In the genomic region with DNA sequence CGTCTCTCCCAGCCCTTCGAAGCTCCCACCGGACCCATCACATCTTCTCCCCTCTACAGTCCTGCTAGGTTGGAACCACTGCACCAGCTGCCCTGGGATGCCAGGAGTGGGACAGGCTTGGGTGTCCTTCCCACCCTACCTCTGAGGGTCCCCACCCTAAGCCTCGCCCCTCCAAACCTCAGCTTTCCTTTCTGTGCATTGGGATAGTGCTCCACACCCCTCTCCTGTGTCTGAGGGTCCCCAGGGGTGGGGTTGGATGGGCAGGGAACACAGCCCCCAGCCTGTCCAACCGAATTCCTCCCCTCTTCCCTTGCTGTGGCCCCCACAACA, we compare ENCODE assay signal across 8 cellular contexts. TPM values are rescaled to one million over a fixed set of nuclear protein-coding genes. Genes with fewer than 3 reads are reported as not detected.
DNase-seq lines count a peak whose midpoint lies in the region; ATAC-seq, FAIRE-seq and TF ChIP-seq lines count a peak whose summit lies in the region.

No MANE protein-coding gene starts in this region.

- no peak for FAIRE-seq in GM12878 (lab: Jason Lieb, UNC)

- H3K36me3 Mint-ChIP-seq in activated naive CD4-positive, alpha-beta T cell treated with anti-CD3 and anti-CD28 coated beads, Interleukin-2, amount 50 U/mL, for 24 hours: no peaks in the 10 kb centered on the region
- no peaks in the 10 kb centered on the region for H3K36me3 Mint-ChIP-seq in type B pancreatic cell

- CTCF ChIA-PET in GM12878 (lab: Yijun Ruan, JAX): no interaction called here

- no peak for DNase-seq in activated naive CD4-positive, alpha-beta T cell treated with anti-CD3 and anti-CD28 coated beads, Interleukin-2, amount 50 U/mL, for 16 hours
- DNase-seq in GM12878 (ENCODE audit: low read depth, low spot score) (no peak), type B pancreatic cell (ENCODE audit: extremely low spot score, unreplicated experiment) (no peak), pons (ENCODE audit: low spot score) (no peak), NCI-H69 (lab: John Stamatoyannopoulos, UW) (no peak)
- no peak for DNase-seq in activated effector memory CD4-positive, alpha-beta T cell treated with anti-CD3 and anti-CD28 coated beads, Interleukin-2, amount 50 U/mL, for 16 hours

- no peak overlapping the region; the same call in 1 of the 2 replicates for H3K9ac ChIP-seq in GM12878 (ENCODE audit: control insufficient read depth, insufficient read depth, low read length)

- no peak overlapping the region; the same call in 1 of the 2 replicates for H3K4me2 ChIP-seq in GM12878 (ENCODE audit: control insufficient read depth, insufficient read depth)

- TF ChIP-seq CTCF in GM12878 (IDR thresholded peaks at IDR 0.05 in 2 of 3, conservative IDR thresholded peaks at IDR 0.05 in 1 of 3; ENCODE audit: control insufficient read depth in 2 of 3, extremely low read depth in 1 of 3, insufficient read depth in 1 of 3, low read depth in 3 of 3, low read length in 3 of 3) (no peak), type B pancreatic cell (conservative IDR thresholded peaks at IDR 0.05) (no peak)

- WGBS in GM12878 (ENCODE audit: insufficient coverage, insufficient replicate concordance, low lambda C conversion rate, missing lambda C conversion rate): 73% methylated on average over 5 of the region's 5 CpGs

- TF ChIP-seq RAD21 in GM12878 (IDR thresholded peaks at IDR 0.05; ENCODE audit: insufficient read depth, low read depth, low read length): no peak

- H3K4me3 Mint-ChIP-seq in activated naive CD4-positive, alpha-beta T cell treated with anti-CD3 and anti-CD28 coated beads, Interleukin-2, amount 50 U/mL, for 24 hours: peak overlapping the region; percentile 64
- peak overlapping the region; percentile 82 for H3K4me3 Mint-ChIP-seq in type B pancreatic cell

- H3K9me3 ChIP-seq in GM12878 (replicated peaks; ENCODE audit: control insufficient read depth, insufficient read depth, low read length): no peaks in the 10 kb centered on the region
- no peaks in the 10 kb centered on the region for H3K9me3 ChIP-seq in muscle layer of duodenum (ENCODE audit: control insufficient read depth in 1 of 2, low read length in 2 of 2)

- H2AFZ ChIP-seq in GM12878 (ENCODE audit: control insufficient read depth, low read depth, low read length): no peak overlapping the region

- H3K36me3 ChIP-seq in GM12878 (ENCODE audit: control insufficient read depth in 2 of 2, insufficient read depth in 2 of 2, low read length in 1 of 2): no peaks in the 10 kb centered on the region; a peak in 2 of 4 replicates
- peaks cover 7 to 10% of the 10 kb centered on the region in 2 donors for H3K36me3 ChIP-seq in muscle layer of duodenum (ENCODE audit: control insufficient read depth in 1 of 2, insufficient read depth in 2 of 2, low read length in 2 of 2)

- no TSS peak for BruUV-seq in GM12878 (replicated peaks; lab: Mats Ljungman, UMichigan)

- no peak overlapping the region for H3K27ac ChIP-seq in GM12878 (ENCODE audit: control insufficient read depth, insufficient read depth)
- H3K27ac ChIP-seq in muscle layer of duodenum (ENCODE audit: low read length): peak overlapping the region; percentile 92

- intact Hi-C loops in GM12878 (cut with micrococcal nuclease; ENCODE audit: unreplicated experiment): no loop called here

- H3K4me3 ChIP-seq in GM12878 (no peak overlapping the region), muscle layer of duodenum (ENCODE audit: low read depth in 1 of 2, low read length in 2 of 2) (peak overlapping the region; percentile 33 to 66)

- no peaks in the 10 kb centered on the region for H3K9me3 Mint-ChIP-seq in activated naive CD4-positive, alpha-beta T cell treated with anti-CD3 and anti-CD28 coated beads, Interleukin-2, amount 50 U/mL, for 24 hours
- H3K9me3 Mint-ChIP-seq in type B pancreatic cell: no peaks in the 10 kb centered on the region

- H3K4me1 ChIP-seq in GM12878 (ENCODE audit: control insufficient read depth, insufficient read depth, low read length): peaks cover 25% of the 10 kb centered on the region
- peaks cover 26 to 41% of the 10 kb centered on the region in 2 donors for H3K4me1 ChIP-seq in muscle layer of duodenum (ENCODE audit: control insufficient read depth in 1 of 2, insufficient read depth in 2 of 2, low read length in 2 of 2)

- no peaks in the 10 kb centered on the region for H4K20me1 ChIP-seq in GM12878 (ENCODE audit: control insufficient read depth, insufficient read depth)

- H3K27ac Mint-ChIP-seq in activated naive CD4-positive, alpha-beta T cell treated with anti-CD3 and anti-CD28 coated beads, Interleukin-2, amount 50 U/mL, for 24 hours: peak overlapping the region; percentile 60
- peak overlapping the region; percentile 82 for H3K27ac Mint-ChIP-seq in type B pancreatic cell

- peaks cover 28% of the 10 kb centered on the region for H3K79me2 ChIP-seq in GM12878 (ENCODE audit: control insufficient read depth, insufficient read depth, low read length)

- ATAC-seq in GM12878: no peak

- RAD21 ChIA-PET in GM12878 (lab: Charles Lee; ENCODE audit: unreplicated experiment): interaction anchor here (4.2 kb wide), 1 partner anchor 22 kb away, joined by 16 read pairs; no protein-coding TSS in a partner anchor

- in situ Hi-C loops in GM12878 (cut with MboI): no loop called here

- peaks cover 54% of the 10 kb centered on the region for H3K4me1 Mint-ChIP-seq in activated naive CD4-positive, alpha-beta T cell treated with anti-CD3 and anti-CD28 coated beads, Interleukin-2, amount 50 U/mL, for 24 hours
- H3K4me1 Mint-ChIP-seq in type B pancreatic cell (ENCODE audit: unreplicated experiment): peaks cover 23% of the 10 kb centered on the region

- no peaks in the 10 kb centered on the region for H3K27me3 ChIP-seq in GM12878 (replicated peaks in 1 of 2; ENCODE audit: control insufficient read depth in 2 of 2, insufficient read depth in 2 of 2, low read length in 1 of 2)
- no peaks in the 10 kb centered on the region for H3K27me3 ChIP-seq in muscle layer of duodenum (ENCODE audit: low read depth, low read length)

- POLR2A ChIA-PET in GM12878 (lab: Charles Lee): no interaction called here

- no peaks in the 10 kb centered on the region for H3K27me3 Mint-ChIP-seq in activated naive CD4-positive, alpha-beta T cell treated with anti-CD3 and anti-CD28 coated beads, Interleukin-2, amount 50 U/mL, for 24 hours
- peaks cover 41% of the 10 kb centered on the region for H3K27me3 Mint-ChIP-seq in type B pancreatic cell

- TF ChIP-seq EP300 in GM12878 (IDR thresholded peaks at IDR 0.05; ENCODE audit: borderline replicate concordance in 1 of 2, control insufficient read depth in 1 of 2, low read depth in 2 of 2, low read length in 2 of 2): no peak

- SMC1A ChIA-PET in GM12878 (lab: Charles Lee; ENCODE audit: uncharacterized antibody, unreplicated experiment): no interaction called here

- TF ChIP-seq POLR2A in GM12878 (IDR thresholded peaks at IDR 0.05; ENCODE audit: low read depth, low read length): no peak

RNA-seq across cellular contexts. Expression of gene BCL3, which starts 1.9 kb away (rescaled TPM):
- 8.9 and 15.2 TPM in 2 replicates for total RNA-seq in GM12878 (2013; cell fraction: nucleolus; rRNA removed)
- total RNA-seq in GM12878 (2014; rRNA removed) (5.2 and 6.5 TPM in 2 replicates), GM12878 (2014; rRNA removed; fragmentation: Illumina TruSeq; extraction: Trizol) (1.7 and 2.0 TPM in 2 replicates), GM12878 (2021) (22.7 and 26.4 TPM in 2 replicates), type B pancreatic cell (ENCODE audit: low replicate concordance) (18.9 and 41.2 TPM in 2 replicates)
- polyA plus RNA-seq in GM12878 (2011; ENCODE audit: low read depth): 5.6 TPM
- polyA plus RNA-seq in GM12878 (2011; rRNA removed) (1.7 and 2.3 TPM in 2 replicates), GM12878 (2014; fragmentation: Illumina TruSeq; extraction: Trizol) (1.0 and 4.9 TPM in 2 replicates), GM12878 (2014; fragmentation: Nextera tagmentation; extraction: Ambion mirVana) (1 to 10 TPM in 1 of 2 experiments, under 1 TPM in 1; 0.55 to 1.1 TPM), GM12878 (2014; rRNA removed) (19.2 and 25.5 TPM in 2 replicates), GM12878 (2016; fragmentation: Nextera tagmentation; extraction: Ambion mirVana) (10 to 100 TPM in 1 of 2 experiments, 1 to 10 TPM in 1; 2.3 to 17.6 TPM)
- polyA plus RNA-seq in GM12878 (2011; cell fraction: cytosol; rRNA removed): 6.5 and 6.9 TPM in 2 replicates
- 33.6 and 46.6 TPM in 2 replicates for polyA plus RNA-seq in GM12878 (2011; cell fraction: nucleus; rRNA removed)
- 18.8 and 19.6 TPM in 2 replicates for polyA plus RNA-seq in GM12878 (2012)
- 3.7 and 7.5 TPM in 2 replicates for polyA minus RNA-seq in GM12878 (2011; rRNA and poly(A)+ RNA removed)
- 11.7 and 18.0 TPM in 2 replicates for polyA minus RNA-seq in GM12878 (2011; cell fraction: cytosol; rRNA and poly(A)+ RNA removed)
- 6.0 and 10.0 TPM in 2 replicates for polyA minus RNA-seq in GM12878 (2011; cell fraction: nucleus; rRNA and poly(A)+ RNA removed)

RNA-seq across cellular contexts. Expression of gene CBLC, which starts 31.1 kb away (rescaled TPM):
- not detected in 2 replicates for total RNA-seq in GM12878 (2013; cell fraction: nucleolus; rRNA removed)
- total RNA-seq in GM12878 (2014; rRNA removed): not detected in 2 replicates
- total RNA-seq in GM12878 (2014; rRNA removed; fragmentation: Illumina TruSeq; extraction: Trizol): not detected in 2 replicates
- total RNA-seq in GM12878 (2021): 0.19 TPM in 1 of 2 replicates, not detected in the other
- polyA plus RNA-seq in GM12878 (2011; ENCODE audit: low read depth): not detected
- polyA plus RNA-seq in GM12878 (2011; rRNA removed): not detected in 2 replicates
- polyA plus RNA-seq in GM12878 (2011; cell fraction: cytosol; rRNA removed): not detected in 2 replicates
- polyA plus RNA-seq in GM12878 (2011; cell fraction: nucleus; rRNA removed): not detected in 2 replicates
- not detected in 2 replicates for polyA plus RNA-seq in GM12878 (2012)
- polyA plus RNA-seq in GM12878 (2014; fragmentation: Illumina TruSeq; extraction: Trizol): not detected in 2 replicates
- not detected for polyA plus RNA-seq in GM12878 (2014; fragmentation: Nextera tagmentation; extraction: Ambion mirVana)
- not detected in 2 replicates for polyA plus RNA-seq in GM12878 (2014; rRNA removed)
- not detected for polyA plus RNA-seq in GM12878 (2016; fragmentation: Nextera tagmentation; extraction: Ambion mirVana)
- not detected in 2 replicates for polyA minus RNA-seq in GM12878 (2011; rRNA and poly(A)+ RNA removed)
- polyA minus RNA-seq in GM12878 (2011; cell fraction: cytosol; rRNA and poly(A)+ RNA removed): not detected in 2 replicates
- not detected in 2 replicates for polyA minus RNA-seq in GM12878 (2011; cell fraction: nucleus; rRNA and poly(A)+ RNA removed)
- 13.9 and 37.7 TPM in 2 replicates for total RNA-seq in type B pancreatic cell (ENCODE audit: low replicate concordance)

RNA-seq across cellular contexts. Expression of gene CEACAM16, which starts 47.6 kb away (rescaled TPM):
- not detected in 2 replicates for total RNA-seq in GM12878 (2013; cell fraction: nucleolus; rRNA removed)
- total RNA-seq in GM12878 (2014; rRNA removed) (not detected in 2 replicates), GM12878 (2014; rRNA removed; fragmentation: Illumina TruSeq; extraction: Trizol) (not detected in 2 replicates), GM12878 (2021) (not detected in 2 replicates), type B pancreatic cell (ENCODE audit: low replicate concordance) (not detected in 2 replicates)
- not detected for polyA plus RNA-seq in GM12878 (2011; ENCODE audit: low read depth)
- polyA plus RNA-seq in GM12878 (2011; rRNA removed) (not detected in 2 replicates), GM12878 (2014; fragmentation: Illumina TruSeq; extraction: Trizol) (not detected in 2 replicates), GM12878 (2014; fragmentation: Nextera tagmentation; extraction: Ambion mirVana) (not detected), GM12878 (2014; rRNA removed) (not detected in 2 replicates), GM12878 (2016; fragmentation: Nextera tagmentation; extraction: Ambion mirVana) (not detected)
- not detected in 2 replicates for polyA plus RNA-seq in GM12878 (2011; cell fraction: cytosol; rRNA removed)
- polyA plus RNA-seq in GM12878 (2011; cell fraction: nucleus; rRNA removed): not detected in 2 replicates
- not detected in 2 replicates for polyA plus RNA-seq in GM12878 (2012)
- not detected in 2 replicates for polyA minus RNA-seq in GM12878 (2011; rRNA and poly(A)+ RNA removed)
- not detected in 2 replicates for polyA minus RNA-seq in GM12878 (2011; cell fraction: cytosol; rRNA and poly(A)+ RNA removed)
- not detected in 2 replicates for polyA minus RNA-seq in GM12878 (2011; cell fraction: nucleus; rRNA and poly(A)+ RNA removed)

Comparison
In these comparisons a context has a peak if more than half of its experiments do, and no peak if none do; other contexts are left out.
1. RNA of gene CBLC, which starts 31.1 kb away (total RNA-seq): 13.9 to 37.7 TPM in type B pancreatic cell; 0.19 TPM in GM12878; every median in the first group is over 10 times any median in the second.